1 cellular context compared by ENCODE assay signal in the genomic region with DNA sequence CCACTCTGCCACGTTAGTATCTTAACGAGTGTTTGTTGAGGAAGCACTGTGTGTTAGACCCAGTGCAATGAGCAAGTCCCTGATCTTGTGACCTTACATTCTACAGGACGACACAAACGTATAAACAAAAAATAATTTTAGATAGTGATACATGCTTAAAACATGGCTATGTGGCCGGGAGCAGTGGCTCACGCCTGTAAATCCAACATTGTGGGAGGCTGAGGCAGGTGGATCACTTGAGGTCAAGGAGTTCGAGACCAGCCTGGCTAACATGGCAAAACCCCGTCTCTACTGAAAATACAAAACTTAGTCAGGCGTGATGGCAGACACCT.
TF ChIP-seq lines count a peak whose summit lies in the region.

No MANE protein-coding gene starts in this region.

TF ChIP-seq in HepG2, 621 proteins besides CTCF, POLR2A, EP300 and RAD21:
- no peak for TF ChIP-seq HINFP (CRISPR knock-in tag; IDR thresholded peaks at IDR 0.05; ENCODE audit: low read depth)
- no peak for TF ChIP-seq ZKSCAN1 (IDR thresholded peaks at IDR 0.05; ENCODE audit: low read length)
- TF ChIP-seq ZNF432 (CRISPR knock-in tag; IDR thresholded peaks at IDR 0.05; ENCODE audit: borderline replicate concordance): no peak
- TF ChIP-seq BHLHE40 (IDR thresholded peaks at IDR 0.05; ENCODE audit: low read length): no peak
- TF ChIP-seq DNMT1 (CRISPR knock-in tag; IDR thresholded peaks at IDR 0.05): 0 out of 2 replicates have a peak, but pooled peaks have one; percentile 10
- TF ChIP-seq ZBTB38 (CRISPR knock-in tag; IDR thresholded peaks at IDR 0.05): 0 out of 2 replicates have a peak, but pooled peaks have one; percentile 5
- TF ChIP-seq ZNF576 (CRISPR knock-in tag; IDR thresholded peaks at IDR 0.05): no peak
- TF ChIP-seq ZNF121 (CRISPR knock-in tag; IDR thresholded peaks at IDR 0.05): no peak
- no peak for TF ChIP-seq ZNF761 (CRISPR knock-in tag; conservative IDR thresholded peaks at IDR 0.05)
- 0 out of 2 replicates have a peak, but pooled peaks have one; percentile 10 for TF ChIP-seq NFATC3 (CRISPR knock-in tag; IDR thresholded peaks at IDR 0.05)
- TF ChIP-seq JUND (CRISPR knock-in tag; IDR thresholded peaks at IDR 0.05): no peak
- no peak for TF ChIP-seq ZIK1 (CRISPR knock-in tag; IDR thresholded peaks at IDR 0.05; ENCODE audit: borderline replicate concordance, low read depth)
- TF ChIP-seq, protein P1, sequence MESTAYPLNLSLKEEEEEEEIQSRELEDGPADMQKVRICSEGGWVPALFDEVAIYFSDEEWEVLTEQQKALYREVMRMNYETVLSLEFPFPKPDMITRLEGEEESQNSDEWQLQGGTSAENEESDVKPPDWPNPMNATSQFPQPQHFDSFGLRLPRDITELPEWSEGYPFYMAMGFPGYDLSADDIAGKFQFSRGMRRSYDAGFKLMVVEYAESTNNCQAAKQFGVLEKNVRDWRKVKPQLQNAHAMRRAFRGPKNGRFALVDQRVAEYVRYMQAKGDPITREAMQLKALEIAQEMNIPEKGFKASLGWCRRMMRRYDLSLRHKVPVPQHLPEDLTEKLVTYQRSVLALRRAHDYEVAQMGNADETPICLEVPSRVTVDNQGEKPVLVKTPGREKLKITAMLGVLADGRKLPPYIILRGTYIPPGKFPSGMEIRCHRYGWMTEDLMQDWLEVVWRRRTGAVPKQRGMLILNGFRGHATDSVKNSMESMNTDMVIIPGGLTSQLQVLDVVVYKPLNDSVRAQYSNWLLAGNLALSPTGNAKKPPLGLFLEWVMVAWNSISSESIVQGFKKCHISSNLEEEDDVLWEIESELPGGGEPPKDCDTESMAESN (CRISPR knock-in tag; conservative IDR thresholded peaks at IDR 0.05): no peak
- TF ChIP-seq ZNF589 (CRISPR knock-in tag; conservative IDR thresholded peaks at IDR 0.05): no peak
- 0 out of 2 replicates have a peak, but pooled peaks have one; percentile 15 for TF ChIP-seq ZNF44 (CRISPR knock-in tag; IDR thresholded peaks at IDR 0.05)
- no peak for TF ChIP-seq CBX5 (CRISPR knock-in tag; IDR thresholded peaks at IDR 0.05; ENCODE audit: borderline replicate concordance)
- TF ChIP-seq SP4 (CRISPR knock-in tag; IDR thresholded peaks at IDR 0.05): no peak
- TF ChIP-seq HNRNPK (IDR thresholded peaks at IDR 0.05; ENCODE audit: low read depth, low read length, poor library complexity, severe bottlenecking): no peak
- TF ChIP-seq, protein P2, sequence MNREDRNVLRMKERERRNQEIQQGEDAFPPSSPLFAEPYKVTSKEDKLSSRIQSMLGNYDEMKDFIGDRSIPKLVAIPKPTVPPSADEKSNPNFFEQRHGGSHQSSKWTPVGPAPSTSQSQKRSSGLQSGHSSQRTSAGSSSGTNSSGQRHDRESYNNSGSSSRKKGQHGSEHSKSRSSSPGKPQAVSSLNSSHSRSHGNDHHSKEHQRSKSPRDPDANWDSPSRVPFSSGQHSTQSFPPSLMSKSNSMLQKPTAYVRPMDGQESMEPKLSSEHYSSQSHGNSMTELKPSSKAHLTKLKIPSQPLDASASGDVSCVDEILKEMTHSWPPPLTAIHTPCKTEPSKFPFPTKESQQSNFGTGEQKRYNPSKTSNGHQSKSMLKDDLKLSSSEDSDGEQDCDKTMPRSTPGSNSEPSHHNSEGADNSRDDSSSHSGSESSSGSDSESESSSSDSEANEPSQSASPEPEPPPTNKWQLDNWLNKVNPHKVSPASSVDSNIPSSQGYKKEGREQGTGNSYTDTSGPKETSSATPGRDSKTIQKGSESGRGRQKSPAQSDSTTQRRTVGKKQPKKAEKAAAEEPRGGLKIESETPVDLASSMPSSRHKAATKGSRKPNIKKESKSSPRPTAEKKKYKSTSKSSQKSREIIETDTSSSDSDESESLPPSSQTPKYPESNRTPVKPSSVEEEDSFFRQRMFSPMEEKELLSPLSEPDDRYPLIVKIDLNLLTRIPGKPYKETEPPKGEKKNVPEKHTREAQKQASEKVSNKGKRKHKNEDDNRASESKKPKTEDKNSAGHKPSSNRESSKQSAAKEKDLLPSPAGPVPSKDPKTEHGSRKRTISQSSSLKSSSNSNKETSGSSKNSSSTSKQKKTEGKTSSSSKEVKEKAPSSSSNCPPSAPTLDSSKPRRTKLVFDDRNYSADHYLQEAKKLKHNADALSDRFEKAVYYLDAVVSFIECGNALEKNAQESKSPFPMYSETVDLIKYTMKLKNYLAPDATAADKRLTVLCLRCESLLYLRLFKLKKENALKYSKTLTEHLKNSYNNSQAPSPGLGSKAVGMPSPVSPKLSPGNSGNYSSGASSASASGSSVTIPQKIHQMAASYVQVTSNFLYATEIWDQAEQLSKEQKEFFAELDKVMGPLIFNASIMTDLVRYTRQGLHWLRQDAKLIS (CRISPR knock-in tag; IDR thresholded peaks at IDR 0.05): no peak
- no peak for TF ChIP-seq CHCHD3 (CRISPR knock-in tag; IDR thresholded peaks at IDR 0.05)
- 0 out of 2 replicates have a peak, but pooled peaks have one; percentile 25 for TF ChIP-seq BCL3 (CRISPR knock-in tag; IDR thresholded peaks at IDR 0.05)
- TF ChIP-seq ZNF317 (CRISPR knock-in tag; IDR thresholded peaks at IDR 0.05): no peak
- TF ChIP-seq ZBTB37 (CRISPR knock-in tag; IDR thresholded peaks at IDR 0.05): no peak
- 0 out of 2 replicates have a peak, but pooled peaks have one; percentile 50 for TF ChIP-seq ZSCAN25 (CRISPR knock-in tag; IDR thresholded peaks at IDR 0.05)
- no peak for TF ChIP-seq PAXIP1 (CRISPR knock-in tag; conservative IDR thresholded peaks at IDR 0.05)
TF ChIP-seq in HepG2: peak in this region for 6.
